In the genomic region with DNA sequence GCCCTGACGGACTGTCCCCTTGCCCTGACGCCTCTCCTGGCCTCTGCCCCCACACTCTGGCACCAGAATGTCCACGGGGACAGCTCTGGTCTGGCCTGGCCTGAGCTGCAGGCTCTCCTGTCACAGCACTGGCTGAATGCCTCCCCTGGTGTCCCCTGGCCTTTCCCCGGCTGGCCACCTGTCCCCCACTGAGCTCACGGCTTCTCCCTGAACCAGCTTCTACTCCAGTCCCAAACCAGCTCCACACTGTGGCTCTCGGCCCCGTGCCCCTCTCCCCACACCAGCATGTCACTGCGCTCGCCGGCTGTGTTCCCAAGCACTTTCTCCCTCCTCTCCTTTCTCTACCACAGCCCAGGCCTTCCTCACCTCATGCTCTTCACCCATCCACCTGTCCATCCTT, we compare ENCODE assay signal across 35 cellular contexts.
"Had no signal": no experiment of that assay in that cellular context is flagged by ENCODE, and none has a peak within 500 bp of the region (broad histone marks: within the 10 kb centered on the region; RNA-seq: fewer than 3 reads in every experiment).

No MANE protein-coding gene starts in this region.

- H3K4me3 ChIP-seq: adrenal gland, ascending aorta, breast epithelium, cardiac muscle cell, coronary artery, dorsolateral prefrontal cortex had no signal

- H3K9me3 Mint-ChIP-seq: activated B cell treated with CpG ODN at 0.5 μM for 24 hours; activated CD4-positive, alpha-beta memory T cell treated with anti-CD3 and anti-CD28 coated beads for 36 hours; activated naive CD4-positive, alpha-beta T cell treated with anti-CD3 and anti-CD28 coated beads for 36 hours; activated naive CD4-positive, alpha-beta T cell treated with anti-CD3 and anti-CD28 coated beads, Interleukin-2, amount 50 U/mL, for 24 hours; activated naive CD8-positive, alpha-beta T cell treated with anti-CD3 and anti-CD28 coated beads for 36 hours; activated naive CD8-positive, alpha-beta T cell treated with anti-CD3 and anti-CD28 coated beads, Interleukin-2, amount 50 U/mL, for 24 hours; activated T-helper 1 cell treated with anti-CD3 and anti-CD28 coated beads, Interleukin-12 subunit alpha, Interleukin-12 subunit beta, Interleukin-2, Interleukin-4 antibody, amounts not matched to agents 30 ng/mL and 10 ng/mL and 1 ng/mL, durations not matched to agents 14 hours and 24 hours and 36 hours; activated T-helper 2 cell treated with anti-CD3 and anti-CD28 coated beads, Interferon-gamma antibody, Interleukin-2, Interleukin-4, amounts not matched to agents 10 μg/mL and 5 μg/mL and 100 μg/mL, durations not matched to agents 14 hours and 24 hours and 36 hours; central memory CD8-positive, alpha-beta T cell; dendritic cell treated with granulocyte-macrophage colony-stimulating factor and Interleukin-4, amounts not matched to agents 40 ng/mL and 50 ng/mL, for 4 days; endodermal cell; T-helper 2 cell treated with Interferon-gamma antibody and Interleukin-4, amounts not matched to agents 5 μg/mL and 100 μg/mL, for 36 hours had no signal

- ATAC-seq: activated CD4-positive, CD25-positive, alpha-beta regulatory T cell treated with anti-CD3 and anti-CD28 coated beads, Interleukin-2, amount 50 U/mL, for 24 hours; activated CD8-positive, alpha-beta memory T cell treated with anti-CD3 and anti-CD28 coated beads, Interleukin-2, amount 10 ng/mL, durations not matched to agents 7 days and 5 days; activated CD8-positive, alpha-beta T cell treated with anti-CD3 and anti-CD28 coated beads, Interleukin-2, amount 10 ng/mL, durations not matched to agents 7 days and 5 days; activated naive CD8-positive, alpha-beta T cell treated with anti-CD3 and anti-CD28 coated beads, Interleukin-2, amount 50 U/mL, for 24 hours; esophagus mucosa; T-helper 17 cell had no signal

- H3K27ac Mint-ChIP-seq: activated B cell treated with CpG ODN at 0.5 μM for 24 hours; activated CD4-positive, alpha-beta memory T cell treated with anti-CD3 and anti-CD28 coated beads for 36 hours; activated CD8-positive, alpha-beta memory T cell treated with anti-CD3 and anti-CD28 coated beads, Interleukin-2, amount 10 ng/mL, durations not matched to agents 7 days and 5 days; activated CD8-positive, alpha-beta T cell treated with anti-CD3 and anti-CD28 coated beads, Interleukin-2, amount 10 ng/mL, durations not matched to agents 7 days and 5 days; activated naive CD4-positive, alpha-beta T cell treated with anti-CD3 and anti-CD28 coated beads for 36 hours; activated naive CD4-positive, alpha-beta T cell treated with anti-CD3 and anti-CD28 coated beads, Interleukin-2, amount 50 U/mL, for 24 hours; activated naive CD8-positive, alpha-beta T cell treated with anti-CD3 and anti-CD28 coated beads for 36 hours; activated naive CD8-positive, alpha-beta T cell treated with anti-CD3 and anti-CD28 coated beads, Interleukin-2, amount 50 U/mL, for 24 hours; activated T-helper 1 cell treated with anti-CD3 and anti-CD28 coated beads, Interleukin-12 subunit alpha, Interleukin-12 subunit beta, Interleukin-2, Interleukin-4 antibody, amounts not matched to agents 30 ng/mL and 10 ng/mL and 1 ng/mL, durations not matched to agents 14 hours and 24 hours and 36 hours; activated T-helper 2 cell treated with anti-CD3 and anti-CD28 coated beads, Interferon-gamma antibody, Interleukin-2, Interleukin-4, amounts not matched to agents 10 μg/mL and 5 μg/mL and 100 μg/mL, durations not matched to agents 14 hours and 24 hours and 36 hours; dendritic cell treated with granulocyte-macrophage colony-stimulating factor and Interleukin-4, amounts not matched to agents 40 ng/mL and 50 ng/mL, for 4 days; endodermal cell; T-helper 17 cell; T-helper 2 cell treated with Interferon-gamma antibody and Interleukin-4, amounts not matched to agents 5 μg/mL and 100 μg/mL, for 36 hours had no signal

- H3K36me3 Mint-ChIP-seq: activated CD4-positive, alpha-beta memory T cell treated with anti-CD3 and anti-CD28 coated beads for 36 hours; activated CD8-positive, alpha-beta memory T cell treated with anti-CD3 and anti-CD28 coated beads, Interleukin-2, amount 10 ng/mL, durations not matched to agents 7 days and 5 days; activated naive CD4-positive, alpha-beta T cell treated with anti-CD3 and anti-CD28 coated beads, Interleukin-2, amount 50 U/mL, for 24 hours; activated naive CD8-positive, alpha-beta T cell treated with anti-CD3 and anti-CD28 coated beads for 36 hours; brain had no signal

- H3K4me1 ChIP-seq: adrenal gland, ascending aorta, breast epithelium had no signal

- H3K36me3 ChIP-seq: adrenal gland, ascending aorta, breast epithelium, cardiac muscle cell, WERI-Rb-1 had no signal

- H3K27me3 Mint-ChIP-seq: activated B cell treated with CpG ODN at 0.5 μM for 24 hours; activated CD8-positive, alpha-beta memory T cell treated with anti-CD3 and anti-CD28 coated beads, Interleukin-2, amount 10 ng/mL, durations not matched to agents 7 days and 5 days; activated naive CD4-positive, alpha-beta T cell treated with anti-CD3 and anti-CD28 coated beads, Interleukin-2, amount 50 U/mL, for 24 hours had no signal

- H3K4me3 Mint-ChIP-seq: activated B cell treated with CpG ODN at 0.5 μM for 24 hours; activated CD4-positive, alpha-beta memory T cell treated with anti-CD3 and anti-CD28 coated beads for 36 hours; activated CD8-positive, alpha-beta memory T cell treated with anti-CD3 and anti-CD28 coated beads, Interleukin-2, amount 10 ng/mL, durations not matched to agents 7 days and 5 days; activated CD8-positive, alpha-beta T cell treated with anti-CD3 and anti-CD28 coated beads, Interleukin-2, amount 10 ng/mL, durations not matched to agents 7 days and 5 days; activated naive CD4-positive, alpha-beta T cell treated with anti-CD3 and anti-CD28 coated beads for 36 hours; activated naive CD4-positive, alpha-beta T cell treated with anti-CD3 and anti-CD28 coated beads, Interleukin-2, amount 50 U/mL, for 24 hours; activated naive CD8-positive, alpha-beta T cell treated with anti-CD3 and anti-CD28 coated beads for 36 hours; activated naive CD8-positive, alpha-beta T cell treated with anti-CD3 and anti-CD28 coated beads, Interleukin-2, amount 50 U/mL, for 24 hours; activated T-helper 1 cell treated with anti-CD3 and anti-CD28 coated beads, Interleukin-12 subunit alpha, Interleukin-12 subunit beta, Interleukin-2, Interleukin-4 antibody, amounts not matched to agents 30 ng/mL and 10 ng/mL and 1 ng/mL, durations not matched to agents 14 hours and 24 hours and 36 hours; brain; central memory CD8-positive, alpha-beta T cell; dendritic cell treated with granulocyte-macrophage colony-stimulating factor and Interleukin-4, amounts not matched to agents 40 ng/mL and 50 ng/mL, for 4 days; endodermal cell; T-helper 17 cell; T-helper 2 cell treated with Interferon-gamma antibody and Interleukin-4, amounts not matched to agents 5 μg/mL and 100 μg/mL, for 36 hours had no signal

- H3K9me3 ChIP-seq: adrenal gland, ascending aorta, breast epithelium had no signal

- H3K4me1 Mint-ChIP-seq: activated B cell treated with CpG ODN at 0.5 μM for 24 hours; activated CD8-positive, alpha-beta memory T cell treated with anti-CD3 and anti-CD28 coated beads, Interleukin-2, amount 10 ng/mL, durations not matched to agents 7 days and 5 days; activated naive CD4-positive, alpha-beta T cell treated with anti-CD3 and anti-CD28 coated beads, Interleukin-2, amount 50 U/mL, for 24 hours; activated naive CD8-positive, alpha-beta T cell treated with anti-CD3 and anti-CD28 coated beads for 36 hours; activated naive CD8-positive, alpha-beta T cell treated with anti-CD3 and anti-CD28 coated beads, Interleukin-2, amount 50 U/mL, for 24 hours; central memory CD8-positive, alpha-beta T cell; endodermal cell had no signal

- H3K27ac ChIP-seq: adrenal gland, ascending aorta, breast epithelium, cardiac muscle cell, coronary artery, dorsolateral prefrontal cortex, WERI-Rb-1 had no signal

- DNase-seq: activated B cell treated with CpG ODN at 0.5 μM for 24 hours; activated CD4-positive, alpha-beta memory T cell treated with anti-CD3 and anti-CD28 coated beads for 36 hours; activated CD4-positive, alpha-beta T cell treated with anti-CD3 and anti-CD28 coated beads for 48 hours; activated CD8-positive, alpha-beta memory T cell treated with anti-CD3 and anti-CD28 coated beads, Interleukin-2, amount 10 ng/mL, durations not matched to agents 7 days and 5 days; activated CD8-positive, alpha-beta memory T cell treated with anti-CD3 and anti-CD28 coated beads, Interleukin-2, amount 50 U/mL, for 4 hours; activated CD8-positive, alpha-beta T cell treated with anti-CD3 and anti-CD28 coated beads, Interleukin-2, amount 10 ng/mL, durations not matched to agents 7 days and 5 days; activated effector memory CD4-positive, alpha-beta T cell treated with anti-CD3 and anti-CD28 coated beads, Interleukin-2, amount 50 U/mL, for 16 hours; activated naive CD4-positive, alpha-beta T cell treated with anti-CD3 and anti-CD28 coated beads for 36 hours; activated naive CD8-positive, alpha-beta T cell treated with anti-CD3 and anti-CD28 coated beads for 36 hours; activated naive CD8-positive, alpha-beta T cell treated with anti-CD3 and anti-CD28 coated beads, Interleukin-2, amount 50 U/mL, for 24 hours; activated T-cell treated with anti-CD3 and anti-CD28 coated beads, Interleukin-2, amount 50 U/mL, for 1 hour; activated T-cell treated with anti-CD3 and anti-CD28 coated beads, Interleukin-2, amount 50 U/mL, for 48 hours; adrenal gland; amygdala; effector memory CD4-positive, alpha-beta T cell; endodermal cell; foreskin fibroblast; T-helper 1 cell; T-helper 17 cell; T1000; WERI-Rb-1 had no signal

- H3K27me3 ChIP-seq: adrenal gland, ascending aorta, cardiac muscle cell, dorsolateral prefrontal cortex had no signal
